ENCODE assay signal across 18 cellular contexts in the genomic region with DNA sequence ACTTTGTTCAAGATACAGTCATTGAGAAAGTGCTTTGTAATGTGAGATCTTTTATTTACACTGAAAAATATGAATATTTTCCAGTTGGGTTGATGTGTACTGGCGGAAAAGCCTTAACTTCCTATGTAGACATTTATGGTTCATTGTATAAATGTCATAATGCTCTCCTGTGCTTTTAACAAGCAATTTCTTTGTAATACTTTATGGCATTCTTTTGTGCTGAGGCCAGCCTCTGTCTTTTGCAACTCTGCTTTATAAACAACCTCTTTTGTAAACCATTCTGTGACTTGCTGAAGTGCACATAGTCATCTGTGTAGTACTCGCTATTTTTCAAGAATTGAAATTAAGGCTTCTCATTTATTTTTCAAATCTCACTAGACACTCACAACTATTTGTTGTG.
DNase-seq lines count a peak whose midpoint lies in the region; ATAC-seq and TF ChIP-seq lines count a peak whose summit lies in the region.
"Had no signal": no experiment of that assay in that cellular context is flagged by ENCODE, and none has a peak within 500 bp of the region (broad histone marks: within the 10 kb centered on the region; RNA-seq: fewer than 3 reads in every experiment).

No MANE protein-coding gene starts in this region.

- H3K4me3 ChIP-seq in fibroblast of lung (replicated peaks in 1 of 4; ENCODE audit: control extremely low read depth in 1 of 4, insufficient read depth in 1 of 4, low read depth in 3 of 4, low read length in 4 of 4) (no peak overlapping the region), smooth muscle cell (no peak overlapping the region)
- H3K4me3 ChIP-seq: mucosa of descending colon had no signal

- intact Hi-C loops in Right ventricle myocardium superior (cut with DNase I), result no loop called here

- 65% methylated on average over 2 of the region's 2 CpGs for WGBS in smooth muscle cell (ENCODE audit: low lambda C conversion rate)

- H3K9ac ChIP-seq in fibroblast of lung (ENCODE audit: insufficient read depth, low read length) (no peak overlapping the region), smooth muscle cell (ENCODE audit: low read depth) (no peak overlapping the region)

- H3K9me3 ChIP-seq in fibroblast of lung (ENCODE audit: control insufficient read depth, insufficient read depth, low read depth, low read length) (no peaks in the 10 kb centered on the region), smooth muscle cell (replicated peaks; ENCODE audit: low read depth) (no peaks in the 10 kb centered on the region)
- H3K9me3 ChIP-seq: neutrophil had no signal

- H3K4me2 ChIP-seq in fibroblast of lung (ENCODE audit: extremely low read depth, insufficient read depth, low read length) (no peak overlapping the region), smooth muscle cell (peak overlapping the region; percentile 26)

- H3K27me3 ChIP-seq in fibroblast of lung (ENCODE audit: control insufficient read depth, insufficient read depth, low read length) (no peaks in the 10 kb centered on the region), smooth muscle cell (ENCODE audit: low read depth) (no peaks in the 10 kb centered on the region)
- H3K27me3 ChIP-seq: neutrophil had no signal

- H3K27ac ChIP-seq in fibroblast of lung (ENCODE audit: insufficient read depth, low read length) (no peak overlapping the region), smooth muscle cell (ENCODE audit: low read depth) (peak overlapping the region; percentile 42)
- H3K27ac ChIP-seq: neutrophil had no signal

- H3K36me3 ChIP-seq in fibroblast of lung (ENCODE audit: control insufficient read depth, insufficient read depth, low read length), result no peaks in the 10 kb centered on the region
- no peaks in the 10 kb centered on the region for H3K36me3 ChIP-seq in smooth muscle cell (ENCODE audit: low read depth)
- H3K36me3 ChIP-seq: neutrophil had no signal

- H3K79me2 ChIP-seq in fibroblast of lung (ENCODE audit: control insufficient read depth, insufficient read depth, low read length) (no peaks in the 10 kb centered on the region), smooth muscle cell (ENCODE audit: low read depth) (no peaks in the 10 kb centered on the region)

- H2AFZ ChIP-seq in fibroblast of lung (ENCODE audit: low read length), result no peak overlapping the region
- peak overlapping the region; percentile 36 for H2AFZ ChIP-seq in smooth muscle cell (ENCODE audit: low read depth)

- in situ Hi-C loops in SK-MEL-5 (cut with HindIII; ENCODE audit: low pct_unique_long_range_greater_than_20kb, low sequenced_read_pairs), result no loop called here

- TF ChIP-seq CTCF in fibroblast of lung (conservative IDR thresholded peaks at IDR 0.05 in 1 of 2, IDR thresholded peaks at IDR 0.05 in 1 of 2; ENCODE audit: low read depth in 1 of 2, low read length in 2 of 2) (no peak), smooth muscle cell (IDR thresholded peaks at IDR 0.05; ENCODE audit: borderline replicate concordance, insufficient read depth, poor library complexity, severe bottlenecking) (no peak)

- no peak for ATAC-seq in HG02840 (IDR thresholded peaks at IDR 0.05; ENCODE audit: low FRiP score, unreplicated experiment)
- no peak for ATAC-seq in Right ventricle myocardium superior (ENCODE audit: poor library complexity)
- ATAC-seq: mucosa of descending colon, Right ventricle myocardium inferior had no signal

- H3K4me1 ChIP-seq in fibroblast of lung (ENCODE audit: control insufficient read depth, extremely low read depth, insufficient read depth, low read length) (no peaks in the 10 kb centered on the region), smooth muscle cell (ENCODE audit: low read depth) (no peaks in the 10 kb centered on the region)

- peak; percentile 35 for DNase-seq in GM04504 (ENCODE audit: low read depth)
- peak; percentile 47 for DNase-seq in SK-MEL-5 (ENCODE audit: low read depth, low spot score)
- peak; percentile 40 to 84 for DNase-seq in fibroblast of lung (ENCODE audit: low read depth in 2 of 2)
- DNase-seq in smooth muscle cell (lab: John Stamatoyannopoulos, UW; ENCODE audit: unreplicated experiment), result no peak
- DNase-seq in anterior cingulate cortex (lab: John Stamatoyannopoulos, UW), result no peak
- no peak for DNase-seq in Right ventricle myocardium superior
- DNase-seq: activated CD4-positive, alpha-beta T cell treated with anti-CD3 and anti-CD28 coated beads for 1 hour; activated naive CD4-positive, alpha-beta T cell treated with anti-CD3 and anti-CD28 coated beads for 36 hours; activated T-cell treated with anti-CD3 and anti-CD28 coated beads, Interleukin-2, amount 50 U/mL, for 24 hours; H7; immature natural killer cell; mucosa of descending colon; NCI-H2171 treated with DMSO at 0.1 percent for 48 hours; NCI-H526; stimulated activated CD4-positive, alpha-beta T cell treated with anti-CD3 and anti-CD28 coated beads, Interleukin-12 subunit alpha, Interleukin-12 subunit beta, amount 100 ng/mL, for 4 hours had no signal

- H4K20me1 ChIP-seq in fibroblast of lung (ENCODE audit: control insufficient read depth, extremely low read depth, insufficient read depth, low read length) (no peaks in the 10 kb centered on the region), smooth muscle cell (ENCODE audit: low read depth) (no peaks in the 10 kb centered on the region)

- H3F3A ChIP-seq in smooth muscle cell (ENCODE audit: low read depth), result peaks cover 3% of the 10 kb centered on the region

Comparison
In these comparisons a context has a peak if more than half of its experiments do, and no peak if none do; other contexts are left out.
1. DNase-seq: peak in GM04504 (single experiment), SK-MEL-5 (single experiment) and fibroblast of lung (2 of 2); none in smooth muscle cell (single experiment), anterior cingulate cortex (0 of 58) and Right ventricle myocardium superior (single experiment).